In genomic region chr9:8420416-8420815, GRCh38 we compare ENCODE assay signal across 7 cellular contexts.
"Had no signal": no experiment of that assay in that cellular context is flagged by ENCODE, and none has a peak within 500 bp of the region (broad histone marks: within the 10 kb centered on the region; RNA-seq: fewer than 3 reads in every experiment).

No MANE protein-coding gene starts in this region.

- DNase-seq: KBM-7, KG1 had no signal

- H3K4me1 Mint-ChIP-seq: IgD-negative memory B cell had no signal

- H3K9me3 Mint-ChIP-seq: IgD-negative memory B cell had no signal

- ATAC-seq: HepG2, K562 had no signal

- H3K27me3 Mint-ChIP-seq: IgD-negative memory B cell had no signal

- H3K4me2 ChIP-seq: KMS-11 had no signal

- H3K36me3 Mint-ChIP-seq: IgD-negative memory B cell had no signal

- H3K9ac ChIP-seq: KMS-11 had no signal

- H3K27ac Mint-ChIP-seq: IgD-negative memory B cell had no signal

- H3K4me3 Mint-ChIP-seq: IgD-negative memory B cell had no signal

- H3K27ac ChIP-seq: HL-60, KMS-11 had no signal

- H3K4me3 ChIP-seq: K562 had no signal
